Comparison of ENCODE assay signal across 8 cellular contexts in genomic region chr20:43514062-43514971, GRCh38. TPM values are rescaled to one million over a fixed set of nuclear protein-coding genes. Genes with fewer than 3 reads are reported as not detected.
DNase-seq lines count a peak whose midpoint lies in the region; ATAC-seq and TF ChIP-seq lines count a peak whose summit lies in the region.

No MANE protein-coding gene starts in this region.

- peaks cover 25% of the 10 kb centered on the region for H3K4me1 Mint-ChIP-seq in CD4-positive, alpha-beta T cell (ENCODE audit: low read depth)

- intact Hi-C loops in CD4-positive, alpha-beta T cell (cut with DNase I, micrococcal nuclease) = loop anchor here (2.0 to 5.0 kb wide), 2 partner anchors 57 to 76 kb away; partner anchors contain the start of genes IFT52 (in 1 of the 2) and SRSF6 (in 1 of the 2)

- no peaks in the 10 kb centered on the region for H3K9me3 Mint-ChIP-seq in CD4-positive, alpha-beta T cell

- no peak for TF ChIP-seq CTCF in CD4-positive, alpha-beta T cell (IDR thresholded peaks at IDR 0.05)

- CTCF ChIA-PET in CD4-positive, alpha-beta T cell (lab: Charles Lee) = interaction anchor here (1.4 to 1.6 kb wide), 2 partner anchors 24 to 69 kb away, joined by 3 to 5 read pairs; no protein-coding TSS in a partner anchor

- peak overlapping the region; percentile 29 for H3K27ac ChIP-seq in CD4-positive, alpha-beta T cell (ENCODE audit: low read depth, low read length)

- no peaks in the 10 kb centered on the region for H3K9me3 ChIP-seq in CD4-positive, alpha-beta T cell (ENCODE audit: control insufficient read depth, low read length)

- ATAC-seq in CD4-positive, alpha-beta T cell (ENCODE audit: poor library complexity) = peak; percentile 92
- peak; percentile 75 for ATAC-seq in GM19452 (IDR thresholded peaks at IDR 0.05; ENCODE audit: unreplicated experiment)
- ATAC-seq in HG03575 (IDR thresholded peaks at IDR 0.05; ENCODE audit: extremely low read depth, insufficient number of reproducible peaks, low FRiP score, unreplicated experiment) = peak; percentile 55

- H3K4me3 Mint-ChIP-seq in CD4-positive, alpha-beta T cell = peak overlapping the region; percentile 91

- H3K36me3 Mint-ChIP-seq in CD4-positive, alpha-beta T cell (ENCODE audit: low read depth) = peaks cover 6% of the 10 kb centered on the region

- peaks cover 2% of the 10 kb centered on the region for H3K27me3 ChIP-seq in CD4-positive, alpha-beta T cell (ENCODE audit: control insufficient read depth, insufficient read depth, low read length)

- peak overlapping the region; percentile 80 for H3K27ac Mint-ChIP-seq in CD4-positive, alpha-beta T cell

- POLR2A ChIA-PET in CD4-positive, alpha-beta T cell (lab: Charles Lee) = interaction anchor here (2.2 to 2.5 kb wide), 2 partner anchors 57 to 76 kb away, joined by 8 to 26 read pairs; partner anchors contain the start of genes IFT52 and SRSF6

- H3K27me3 Mint-ChIP-seq in CD4-positive, alpha-beta T cell = peaks cover 3% of the 10 kb centered on the region

- peak; percentile 77 to 94 (median 83) for DNase-seq in CD4-positive, alpha-beta T cell
- DNase-seq in NOMO-1 treated with DMSO at 0.1 percent for 48 hours (lab: John Stamatoyannopoulos, UW; ENCODE audit: unreplicated experiment) (peak; percentile 96), epidermal melanocyte (ENCODE audit: insufficient read length, low spot score) (peak; percentile 89), middle frontal gyrus (ENCODE audit: extremely low spot score, low spot score) (peak; percentile 90)
- peak; percentile 92 for DNase-seq in activated CD8-positive, alpha-beta memory T cell treated with anti-CD3 and anti-CD28 coated beads, Interleukin-2, amount 50 U/mL, for 48 hours
- DNase-seq in stimulated activated CD8-positive, alpha-beta memory T cell treated with anti-CD3 and anti-CD28 coated beads, Interleukin-15, amount 100 ng/mL, for 48 hours (ENCODE audit: low read depth in 2 of 2) = peak; percentile 83 to 92

RNA-seq across cellular contexts. Expression of gene L3MBTL1, which starts 6.8 kb away (rescaled TPM):
- 10 to 100 TPM; 10.2 to 10.5 TPM for total RNA-seq in CD4-positive, alpha-beta T cell

RNA-seq across cellular contexts. Expression of gene SGK2, which starts 44.5 kb away (rescaled TPM):
- total RNA-seq in CD4-positive, alpha-beta T cell = under 1 TPM; 0.38 to 0.64 TPM

RNA-seq across cellular contexts. Expression of gene SRSF6, which starts 56.6 kb away (rescaled TPM):
- total RNA-seq in CD4-positive, alpha-beta T cell = 100 to 1,000 TPM; 312 to 313 TPM

Comparison
In these comparisons a context has a peak if more than half of its experiments do, and no peak if none do; other contexts are left out.
1. Peak in every context shown above with its lines: DNase-seq, ATAC-seq and H3K27ac ChIP-seq.